Comparison of ENCODE assay signal across 16 cellular contexts in the genomic region with DNA sequence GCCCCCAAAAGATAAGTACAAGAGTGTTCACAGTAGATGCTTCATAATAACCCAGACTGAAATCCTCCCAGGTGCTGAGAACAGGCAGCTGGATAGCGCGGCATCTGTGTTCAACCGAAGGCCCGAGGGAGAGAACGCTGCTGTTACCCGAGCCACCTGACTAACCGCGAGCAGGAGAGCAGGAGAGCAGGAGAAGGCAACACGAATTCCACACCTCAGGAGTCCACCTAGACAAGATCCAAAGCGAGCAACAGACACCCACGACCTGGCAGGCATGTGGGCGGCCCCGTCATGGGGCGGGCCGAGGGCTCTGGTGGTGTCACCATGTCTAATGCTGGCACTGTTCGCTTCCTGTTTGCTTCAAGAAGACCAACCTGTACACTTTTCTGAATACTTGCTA. TPM values are rescaled to one million over a fixed set of nuclear protein-coding genes. Genes with fewer than 3 reads are reported as not detected.
"Had no signal": no experiment of that assay in that cellular context is flagged by ENCODE, and none has a peak within 500 bp of the region (broad histone marks: within the 10 kb centered on the region; RNA-seq: fewer than 3 reads in every experiment).

No MANE protein-coding gene starts in this region.

- DNase-seq: activated CD4-positive, alpha-beta T cell treated with anti-CD3 and anti-CD28 coated beads, Interleukin-2, amount 50 U/mL, for 4 hours; activated effector memory CD4-positive, alpha-beta T cell treated with anti-CD3 and anti-CD28 coated beads, Interleukin-2, amount 50 U/mL, for 16 hours; activated naive CD8-positive, alpha-beta T cell treated with anti-CD3 and anti-CD28 coated beads for 36 hours; activated T-cell treated with anti-CD3 and anti-CD28 coated beads, Interleukin-2, amount 50 U/mL, for 1 hour; foreskin keratinocyte; naive thymus-derived CD4-positive, alpha-beta T cell; nucleus accumbens; stimulated activated CD4-positive, alpha-beta T cell treated with anti-CD3 and anti-CD28 coated beads, Interleukin-2, amount 100 ng/mL, for 48 hours; stimulated activated CD8-positive, alpha-beta memory T cell treated with anti-CD3 and anti-CD28 coated beads, Interleukin-4, amount 100 ng/mL, for 48 hours; stimulated activated naive CD8-positive, alpha-beta T cell treated with anti-CD3 and anti-CD28 coated beads, Interleukin-15, Interleukin-2, amounts not matched to agents 100 U/mL and 50 U/mL, for 24 hours; SW 1271 had no signal

- H3K4me3 ChIP-seq: heart left ventricle, lung, prostate gland, suprapubic skin had no signal

- H3K9me3 ChIP-seq: heart left ventricle, prostate gland, suprapubic skin had no signal

- H3K27ac ChIP-seq: foreskin keratinocyte, prostate gland, suprapubic skin had no signal

- ATAC-seq: activated CD4-positive, CD25-positive, alpha-beta regulatory T cell treated with anti-CD3 and anti-CD28 coated beads, Interleukin-2, amount 50 U/mL, for 24 hours; foreskin keratinocyte; naive thymus-derived CD4-positive, alpha-beta T cell; stimulated activated naive CD8-positive, alpha-beta T cell treated with anti-CD3 and anti-CD28 coated beads, Interleukin-15, Interleukin-2, amounts not matched to agents 100 U/mL and 50 U/mL, for 24 hours had no signal

- H3K27me3 ChIP-seq: foreskin keratinocyte, heart left ventricle, suprapubic skin had no signal

- H3K4me1 ChIP-seq: foreskin keratinocyte, prostate gland, suprapubic skin had no signal

RNA-seq across cellular contexts. Expression of gene FTCD, which starts 49.7 kb away (rescaled TPM):
- total RNA-seq: foreskin keratinocyte, suprapubic skin had no signal
- polyA plus RNA-seq: foreskin keratinocyte; naive thymus-derived CD4-positive, alpha-beta T cell had no signal
